In genomic region chr2:241272722-241273551, GRCh38 we compare ENCODE assay signal across 8 cellular contexts. TPM values are rescaled to one million over a fixed set of nuclear protein-coding genes. Genes with fewer than 3 reads are reported as not detected.
A peak's percentile ranks its signal among the peaks of the same experiment; 100 is the strongest.
DNase-seq lines count a peak whose midpoint lies in the region; FAIRE-seq and TF ChIP-seq lines count a peak whose summit lies in the region.

No MANE protein-coding gene starts in this region.

- DNase-seq in Ammon's horn (ENCODE audit: low spot score) = peak; percentile 38
- DNase-seq in GM19238 (ENCODE audit: insufficient read length, low spot score) = peak; percentile 46
- peak; percentile 10 for DNase-seq in HS-5 (ENCODE audit: low read depth)
- DNase-seq in UCSD-AML1 (lab: John Stamatoyannopoulos, UW; ENCODE audit: unreplicated experiment) = peak; percentile 67
- DNase-seq in bronchial epithelial cell (ENCODE audit: low read depth) = peak; percentile 36
- DNase-seq in islet precursor cell = peak; percentile 71
- peak; percentile 13 to 35 for DNase-seq in stimulated activated CD4-positive, alpha-beta T cell treated with anti-CD3 and anti-CD28 coated beads, Interleukin-15, amount 100 ng/mL, for 1 hour (ENCODE audit: low read depth in 1 of 2, low spot score in 1 of 2)
- no peak for DNase-seq in GM19240 (ENCODE audit: insufficient read length, low spot score)

- peaks cover 7% of the 10 kb centered on the region for H3K36me3 ChIP-seq in bronchial epithelial cell (ENCODE audit: control insufficient read depth, insufficient read depth, low read length)

- H3K4me3 ChIP-seq in bronchial epithelial cell (ENCODE audit: low read depth, low read length) = peak overlapping the region; percentile 68

- no peak for TF ChIP-seq CTCF in bronchial epithelial cell (IDR thresholded peaks at IDR 0.05; ENCODE audit: insufficient read depth, low read length, severe bottlenecking)

- no peaks in the 10 kb centered on the region for H3K27me3 ChIP-seq in bronchial epithelial cell (ENCODE audit: control insufficient read depth, insufficient read depth, low read length)

- FAIRE-seq in bronchial epithelial cell (lab: Jason Lieb, UNC) = no peak

RNA-seq across cellular contexts. Expression of gene HDLBP, which starts 42.5 kb away (rescaled TPM):
- total RNA-seq in bronchial epithelial cell = 768 and 805 TPM in 2 replicates

RNA-seq across cellular contexts. Expression of gene SEPTIN2, which starts 42.8 kb away (rescaled TPM):
- total RNA-seq in bronchial epithelial cell = 181 and 202 TPM in 2 replicates
